40 cellular contexts compared by ENCODE assay signal in genomic region chr14:94465042-94465441, GRCh38. TPM values are rescaled to one million over a fixed set of nuclear protein-coding genes. Genes with fewer than 3 reads are reported as not detected.
"Had no signal": no experiment of that assay in that cellular context is flagged by ENCODE, and none has a peak within 500 bp of the region (broad histone marks: within the 10 kb centered on the region; RNA-seq: fewer than 3 reads in every experiment).

No MANE protein-coding gene starts in this region.

- H3K36me3 Mint-ChIP-seq: activated CD4-positive, alpha-beta memory T cell treated with anti-CD3 and anti-CD28 coated beads for 36 hours had no signal

- H3K36me3 ChIP-seq: adrenal gland, brain microvascular endothelial cell, breast epithelium had no signal

- H3K4me1 Mint-ChIP-seq: activated CD4-positive, alpha-beta T cell treated with anti-CD3 and anti-CD28 coated beads, Interleukin-2, amount 10 ng/mL, durations not matched to agents 24 days and 14 days; activated naive CD8-positive, alpha-beta T cell treated with anti-CD3 and anti-CD28 coated beads for 36 hours had no signal

- FAIRE-seq: astrocyte, TTC549 had no signal

- H3K4me1 ChIP-seq: adrenal gland, body of pancreas, breast epithelium had no signal

- ATAC-seq: activated CD8-positive, alpha-beta T cell treated with anti-CD3 and anti-CD28 coated beads for 36 hours; activated naive CD4-positive, alpha-beta T cell treated with anti-CD3 and anti-CD28 coated beads, Interleukin-2, amount 50 U/mL, for 72 hours; activated T-cell treated with anti-CD3 and anti-CD28 coated beads, Interleukin-2, amount 50 U/mL, for 4 hours; activated T-cell treated with anti-CD3 and anti-CD28 coated beads, Interleukin-2, amount 50 U/mL, for 72 hours; activated T-helper 17 cell treated with anti-CD3 and anti-CD28 coated beads, Interleukin-2, amount 50 U/mL, for 72 hours; body of pancreas had no signal

- H3K27me3 Mint-ChIP-seq: activated B cell treated with CpG ODN at 0.5 μM for 24 hours; activated CD4-positive, alpha-beta T cell treated with anti-CD3 and anti-CD28 coated beads, Interleukin-2, amount 10 ng/mL, durations not matched to agents 24 days and 14 days had no signal

- H3K27me3 ChIP-seq: adrenal gland, body of pancreas, brain microvascular endothelial cell had no signal

- H3K9me3 ChIP-seq: adrenal gland had no signal

- H3K27ac ChIP-seq: adrenal gland, body of pancreas, brain microvascular endothelial cell, breast epithelium, VCaP had no signal

- DNase-seq: activated B cell treated with CpG ODN at 0.5 μM for 24 hours; activated CD4-positive, alpha-beta memory T cell treated with anti-CD3 and anti-CD28 coated beads for 36 hours; activated CD4-positive, alpha-beta T cell treated with anti-CD3 and anti-CD28 coated beads for 4 hours; activated CD4-positive, alpha-beta T cell treated with anti-CD3 and anti-CD28 coated beads, Interleukin-2, amount 10 ng/mL, durations not matched to agents 24 days and 14 days; activated CD4-positive, alpha-beta T cell treated with anti-CD3 and anti-CD28 coated beads, Interleukin-2, amount 50 U/mL, for 1 hour; activated CD4-positive, alpha-beta T cell treated with anti-CD3 and anti-CD28 coated beads, Interleukin-2, amount 50 U/mL, for 4 hours; activated CD4-positive, CD25-positive, alpha-beta regulatory T cell treated with anti-CD3 and anti-CD28 coated beads, Interleukin-2, amount 50 U/mL, for 72 hours; activated CD8-positive, alpha-beta memory T cell treated with anti-CD3 and anti-CD28 coated beads, Interleukin-2, amount 50 U/mL, for 4 hours; activated CD8-positive, alpha-beta T cell treated with anti-CD3 and anti-CD28 coated beads for 36 hours; activated effector memory CD4-positive, alpha-beta T cell treated with anti-CD3 and anti-CD28 coated beads, Interleukin-2, amount 50 U/mL, for 16 hours; activated gamma-delta T cell treated with Interleukin-2 at 50 U/mL for 16 hours; activated naive CD4-positive, alpha-beta T cell; activated naive CD4-positive, alpha-beta T cell treated with anti-CD3 and anti-CD28 coated beads for 36 hours; activated naive CD4-positive, alpha-beta T cell treated with anti-CD3 and anti-CD28 coated beads, Interleukin-2, amount 50 U/mL, for 16 hours; activated naive CD8-positive, alpha-beta T cell treated with anti-CD3 and anti-CD28 coated beads for 36 hours; activated T-cell treated with anti-CD3 and anti-CD28 coated beads for 4 hours; activated T-cell treated with anti-CD3 and anti-CD28 coated beads, Interleukin-2, amount 50 U/mL, for 1 hour; activated T-cell treated with anti-CD3 and anti-CD28 coated beads, Interleukin-2, amount 50 U/mL, for 4 hours; activated T-cell treated with anti-CD3 and anti-CD28 coated beads, Interleukin-2, amount 50 U/mL, for 72 hours; adrenal gland; amniotic stem cell; aorta; body of pancreas; brain microvascular endothelial cell; central memory CD4-positive, alpha-beta T cell; T-helper 1 cell; T-helper 2 cell; T-helper 9 cell had no signal

- H3K9me3 Mint-ChIP-seq: T-helper 2 cell treated with Interferon-gamma antibody and Interleukin-4, amounts not matched to agents 5 μg/mL and 100 μg/mL, for 36 hours had no signal

- H3K4me3 Mint-ChIP-seq: activated B cell treated with CpG ODN at 0.5 μM for 24 hours; activated CD4-positive, alpha-beta memory T cell treated with anti-CD3 and anti-CD28 coated beads for 36 hours; activated CD4-positive, alpha-beta T cell treated with anti-CD3 and anti-CD28 coated beads, Interleukin-2, amount 10 ng/mL, durations not matched to agents 24 days and 14 days; activated CD8-positive, alpha-beta T cell treated with anti-CD3 and anti-CD28 coated beads for 36 hours; activated naive CD4-positive, alpha-beta T cell treated with anti-CD3 and anti-CD28 coated beads for 36 hours; activated naive CD8-positive, alpha-beta T cell treated with anti-CD3 and anti-CD28 coated beads for 36 hours; activated T-cell treated with anti-CD3 and anti-CD28 coated beads, Interleukin-2, amount 50 U/mL, for 4 hours; activated T-cell treated with anti-CD3 and anti-CD28 coated beads, Interleukin-2, amount 50 U/mL, for 72 hours; activated T-helper 1 cell treated with anti-CD3 and anti-CD28 coated beads, Interleukin-12 subunit alpha, Interleukin-12 subunit beta, Interleukin-2, Interleukin-4 antibody, amounts not matched to agents 30 ng/mL and 10 ng/mL and 1 ng/mL, durations not matched to agents 14 hours and 24 hours and 36 hours; activated T-helper 17 cell treated with anti-CD3 and anti-CD28 coated beads, Interleukin-2, amount 50 U/mL, for 72 hours; T-helper 1 cell treated with Interleukin-12 subunit alpha and Interleukin-12 subunit beta and Interleukin-4 antibody, amounts not matched to agents 30 μg/mL and 1 μg/mL, for 36 hours; T-helper 2 cell treated with Interferon-gamma antibody and Interleukin-4, amounts not matched to agents 5 μg/mL and 100 μg/mL, for 36 hours had no signal

- H3K4me3 ChIP-seq: adrenal gland, body of pancreas, breast epithelium had no signal

- H3K27ac Mint-ChIP-seq: activated B cell treated with CpG ODN at 0.5 μM for 24 hours; activated CD4-positive, alpha-beta memory T cell treated with anti-CD3 and anti-CD28 coated beads for 36 hours; activated CD4-positive, alpha-beta T cell treated with anti-CD3 and anti-CD28 coated beads, Interleukin-2, amount 10 ng/mL, durations not matched to agents 24 days and 14 days; activated CD8-positive, alpha-beta T cell treated with anti-CD3 and anti-CD28 coated beads for 36 hours; activated naive CD4-positive, alpha-beta T cell treated with anti-CD3 and anti-CD28 coated beads for 36 hours; activated naive CD4-positive, alpha-beta T cell treated with anti-CD3 and anti-CD28 coated beads, Interleukin-2, amount 50 U/mL, for 72 hours; activated naive CD8-positive, alpha-beta T cell treated with anti-CD3 and anti-CD28 coated beads for 36 hours; activated T-cell treated with anti-CD3 and anti-CD28 coated beads, Interleukin-2, amount 50 U/mL, for 72 hours; activated T-helper 1 cell treated with anti-CD3 and anti-CD28 coated beads, Interleukin-12 subunit alpha, Interleukin-12 subunit beta, Interleukin-2, Interleukin-4 antibody, amounts not matched to agents 30 ng/mL and 10 ng/mL and 1 ng/mL, durations not matched to agents 14 hours and 24 hours and 36 hours; activated T-helper 17 cell treated with anti-CD3 and anti-CD28 coated beads, Interleukin-2, amount 50 U/mL, for 72 hours; T-helper 1 cell treated with Interleukin-12 subunit alpha and Interleukin-12 subunit beta and Interleukin-4 antibody, amounts not matched to agents 30 μg/mL and 1 μg/mL, for 36 hours; T-helper 2 cell treated with Interferon-gamma antibody and Interleukin-4, amounts not matched to agents 5 μg/mL and 100 μg/mL, for 36 hours had no signal

RNA-seq across cellular contexts. Expression of gene SERPINA9, which starts 11.0 kb away (rescaled TPM):
- total RNA-seq: activated CD4-positive, alpha-beta memory T cell treated with anti-CD3 and anti-CD28 coated beads for 36 hours; activated CD4-positive, alpha-beta T cell treated with anti-CD3 and anti-CD28 coated beads, Interleukin-2, amount 10 ng/mL, durations not matched to agents 24 days and 14 days; activated CD8-positive, alpha-beta memory T cell treated with anti-CD3 and anti-CD28 coated beads for 36 hours; activated CD8-positive, alpha-beta T cell treated with anti-CD3 and anti-CD28 coated beads for 36 hours; activated naive CD4-positive, alpha-beta T cell treated with anti-CD3 and anti-CD28 coated beads for 36 hours; activated naive CD4-positive, alpha-beta T cell treated with anti-CD3 and anti-CD28 coated beads, Interleukin-2, amount 50 U/mL, for 72 hours; activated naive CD8-positive, alpha-beta T cell treated with anti-CD3 and anti-CD28 coated beads for 36 hours; activated T-cell treated with anti-CD3 and anti-CD28 coated beads, Interleukin-2, amount 50 U/mL, for 4 hours; activated T-cell treated with anti-CD3 and anti-CD28 coated beads, Interleukin-2, amount 50 U/mL, for 72 hours; activated T-helper 1 cell treated with anti-CD3 and anti-CD28 coated beads, Interleukin-12 subunit alpha, Interleukin-12 subunit beta, Interleukin-2, Interleukin-4 antibody, amounts not matched to agents 30 ng/mL and 10 ng/mL and 1 ng/mL, durations not matched to agents 14 hours and 24 hours and 36 hours; activated T-helper 17 cell treated with anti-CD3 and anti-CD28 coated beads, Interleukin-2, amount 50 U/mL, for 72 hours; adrenal gland; aorta; astrocyte; body of pancreas; breast epithelium; cardiac septum; cerebellum had no signal
- polyA plus RNA-seq: adrenal gland, aorta had no signal

RNA-seq across cellular contexts. Expression of gene SERPINA11, which starts 12.4 kb away (rescaled TPM):
- total RNA-seq: activated B cell treated with CpG ODN at 0.5 μM for 24 hours; activated CD4-positive, alpha-beta memory T cell treated with anti-CD3 and anti-CD28 coated beads for 36 hours; activated CD4-positive, alpha-beta T cell treated with anti-CD3 and anti-CD28 coated beads, Interleukin-2, amount 10 ng/mL, durations not matched to agents 24 days and 14 days; activated CD8-positive, alpha-beta memory T cell treated with anti-CD3 and anti-CD28 coated beads for 36 hours; activated CD8-positive, alpha-beta T cell treated with anti-CD3 and anti-CD28 coated beads for 36 hours; activated naive CD4-positive, alpha-beta T cell treated with anti-CD3 and anti-CD28 coated beads for 36 hours; activated naive CD4-positive, alpha-beta T cell treated with anti-CD3 and anti-CD28 coated beads, Interleukin-2, amount 50 U/mL, for 72 hours; activated naive CD8-positive, alpha-beta T cell treated with anti-CD3 and anti-CD28 coated beads for 36 hours; activated T-cell treated with anti-CD3 and anti-CD28 coated beads, Interleukin-2, amount 50 U/mL, for 4 hours; activated T-cell treated with anti-CD3 and anti-CD28 coated beads, Interleukin-2, amount 50 U/mL, for 72 hours; activated T-helper 1 cell treated with anti-CD3 and anti-CD28 coated beads, Interleukin-12 subunit alpha, Interleukin-12 subunit beta, Interleukin-2, Interleukin-4 antibody, amounts not matched to agents 30 ng/mL and 10 ng/mL and 1 ng/mL, durations not matched to agents 14 hours and 24 hours and 36 hours; activated T-helper 17 cell treated with anti-CD3 and anti-CD28 coated beads, Interleukin-2, amount 50 U/mL, for 72 hours; adrenal gland; aorta; body of pancreas; cardiac septum; cerebellum had no signal
- polyA plus RNA-seq: adrenal gland, aorta had no signal

RNA-seq across cellular contexts. Expression of gene SERPINA12, which starts 44.2 kb away (rescaled TPM):
- total RNA-seq: activated B cell treated with CpG ODN at 0.5 μM for 24 hours; activated CD4-positive, alpha-beta memory T cell treated with anti-CD3 and anti-CD28 coated beads for 36 hours; activated CD4-positive, alpha-beta T cell treated with anti-CD3 and anti-CD28 coated beads, Interleukin-2, amount 10 ng/mL, durations not matched to agents 24 days and 14 days; activated CD8-positive, alpha-beta memory T cell treated with anti-CD3 and anti-CD28 coated beads for 36 hours; activated CD8-positive, alpha-beta T cell treated with anti-CD3 and anti-CD28 coated beads for 36 hours; activated naive CD4-positive, alpha-beta T cell treated with anti-CD3 and anti-CD28 coated beads for 36 hours; activated naive CD4-positive, alpha-beta T cell treated with anti-CD3 and anti-CD28 coated beads, Interleukin-2, amount 50 U/mL, for 72 hours; activated naive CD8-positive, alpha-beta T cell treated with anti-CD3 and anti-CD28 coated beads for 36 hours; activated T-cell treated with anti-CD3 and anti-CD28 coated beads, Interleukin-2, amount 50 U/mL, for 4 hours; activated T-cell treated with anti-CD3 and anti-CD28 coated beads, Interleukin-2, amount 50 U/mL, for 72 hours; activated T-helper 1 cell treated with anti-CD3 and anti-CD28 coated beads, Interleukin-12 subunit alpha, Interleukin-12 subunit beta, Interleukin-2, Interleukin-4 antibody, amounts not matched to agents 30 ng/mL and 10 ng/mL and 1 ng/mL, durations not matched to agents 14 hours and 24 hours and 36 hours; activated T-helper 17 cell treated with anti-CD3 and anti-CD28 coated beads, Interleukin-2, amount 50 U/mL, for 72 hours; adrenal gland; aorta; astrocyte; body of pancreas; breast epithelium; cardiac septum; cerebellum had no signal
- polyA plus RNA-seq: adrenal gland, aorta had no signal
